ENCODE assay signal across 1 cellular context in genomic region chr1:119631086-119631432, GRCh38.
TF ChIP-seq lines count a peak whose summit lies in the region.

No MANE protein-coding gene starts in this region.

TF ChIP-seq in WTC11, 78 proteins besides CTCF, POLR2A, EP300 and RAD21 (continued from another document):
- TF ChIP-seq ZBTB43 (CRISPR knock-in tag; IDR thresholded peaks at IDR 0.05) (no peak), NR3C1 (CRISPR knock-in tag; conservative IDR thresholded peaks at IDR 0.05; ENCODE audit: low read depth) (no peak)
